In genomic region chr16:17491140-17491662, GRCh38 we compare ENCODE assay signal across 24 cellular contexts.
"Had no signal": no experiment of that assay in that cellular context is flagged by ENCODE, and none has a peak within 500 bp of the region (broad histone marks: within the 10 kb centered on the region; RNA-seq: fewer than 3 reads in every experiment).

No MANE protein-coding gene starts in this region.

- H3K36me3 Mint-ChIP-seq: activated CD8-positive, alpha-beta memory T cell treated with anti-CD3 and anti-CD28 coated beads, Interleukin-2, amount 10 ng/mL, durations not matched to agents 7 days and 5 days; brain; mesothelial cell of epicardium; stimulated activated naive B cell treated with anti-CD40 and anti-IgM and Interleukin-4, amounts not matched to agents 10 μg/mL and 1 μg/mL and 100 μg/mL, for 72 hours had no signal

- H3K4me1 ChIP-seq: left lung, pancreas, psoas muscle, right atrium auricular region, transverse colon, uterus had no signal

- H3K36me3 ChIP-seq: left lung, neutrophil, pancreas, right atrium auricular region, transverse colon, uterus had no signal

- ATAC-seq: activated CD8-positive, alpha-beta memory T cell treated with anti-CD3 and anti-CD28 coated beads, Interleukin-2, amount 10 ng/mL, durations not matched to agents 7 days and 5 days; activated CD8-positive, alpha-beta T cell treated with anti-CD3 and anti-CD28 coated beads for 36 hours; left lung; naive thymus-derived CD8-positive, alpha-beta T cell; pancreas; psoas muscle had no signal

- H3K4me3 ChIP-seq: left lung, pancreas, psoas muscle, right atrium auricular region, transverse colon, uterus had no signal

- H3K27ac Mint-ChIP-seq: activated CD8-positive, alpha-beta memory T cell treated with anti-CD3 and anti-CD28 coated beads, Interleukin-2, amount 10 ng/mL, durations not matched to agents 7 days and 5 days; activated CD8-positive, alpha-beta T cell treated with anti-CD3 and anti-CD28 coated beads for 36 hours; activated T-helper 1 cell treated with anti-CD3 and anti-CD28 coated beads, Interleukin-12 subunit alpha, Interleukin-12 subunit beta, Interleukin-2, Interleukin-4 antibody, amounts not matched to agents 30 ng/mL and 10 ng/mL and 1 ng/mL, durations not matched to agents 14 hours and 24 hours and 36 hours; brain; dendritic cell treated with granulocyte-macrophage colony-stimulating factor and Interleukin-4, amounts not matched to agents 40 ng/mL and 50 ng/mL, for 4 days; mesothelial cell of epicardium; naive thymus-derived CD8-positive, alpha-beta T cell; stimulated activated naive B cell treated with anti-CD40 and anti-IgM and Interleukin-4, amounts not matched to agents 10 μg/mL and 1 μg/mL and 100 μg/mL, for 72 hours had no signal

- H3K27me3 ChIP-seq: left lung, pancreas, right atrium auricular region, transverse colon, uterus had no signal

- H3K9me3 Mint-ChIP-seq: activated CD8-positive, alpha-beta T cell treated with anti-CD3 and anti-CD28 coated beads for 36 hours; activated T-helper 1 cell treated with anti-CD3 and anti-CD28 coated beads, Interleukin-12 subunit alpha, Interleukin-12 subunit beta, Interleukin-2, Interleukin-4 antibody, amounts not matched to agents 30 ng/mL and 10 ng/mL and 1 ng/mL, durations not matched to agents 14 hours and 24 hours and 36 hours; dendritic cell treated with granulocyte-macrophage colony-stimulating factor and Interleukin-4, amounts not matched to agents 40 ng/mL and 50 ng/mL, for 4 days; mesothelial cell of epicardium had no signal

- DNase-seq: activated CD4-positive, alpha-beta T cell treated with anti-CD3 and anti-CD28 coated beads for 48 hours; activated CD8-positive, alpha-beta memory T cell treated with anti-CD3 and anti-CD28 coated beads, Interleukin-2, amount 10 ng/mL, durations not matched to agents 7 days and 5 days; activated CD8-positive, alpha-beta T cell treated with anti-CD3 and anti-CD28 coated beads for 36 hours; activated gamma-delta T cell; activated naive CD4-positive, alpha-beta T cell treated with anti-CD3 and anti-CD28 coated beads, Interleukin-2, amount 50 U/mL, for 16 hours; aorta; effector CD4-positive, alpha-beta T cell; erythroblast; foreskin fibroblast; kidney glomerular epithelial cell; left lung; naive thymus-derived CD8-positive, alpha-beta T cell; pancreas; psoas muscle; stimulated activated CD4-positive, alpha-beta T cell treated with anti-CD3 and anti-CD28 coated beads, Interleukin-2, amount 100 ng/mL, for 24 hours; stimulated activated naive B cell treated with anti-CD40 and anti-IgM and Interleukin-4, amounts not matched to agents 10 μg/mL and 1 μg/mL and 100 μg/mL, for 72 hours; transverse colon; uterus had no signal

- H3K4me3 Mint-ChIP-seq: activated CD8-positive, alpha-beta memory T cell treated with anti-CD3 and anti-CD28 coated beads, Interleukin-2, amount 10 ng/mL, durations not matched to agents 7 days and 5 days; activated CD8-positive, alpha-beta T cell treated with anti-CD3 and anti-CD28 coated beads for 36 hours; activated T-helper 1 cell treated with anti-CD3 and anti-CD28 coated beads, Interleukin-12 subunit alpha, Interleukin-12 subunit beta, Interleukin-2, Interleukin-4 antibody, amounts not matched to agents 30 ng/mL and 10 ng/mL and 1 ng/mL, durations not matched to agents 14 hours and 24 hours and 36 hours; brain; dendritic cell treated with granulocyte-macrophage colony-stimulating factor and Interleukin-4, amounts not matched to agents 40 ng/mL and 50 ng/mL, for 4 days; mesothelial cell of epicardium; naive thymus-derived CD8-positive, alpha-beta T cell; stimulated activated naive B cell treated with anti-CD40 and anti-IgM and Interleukin-4, amounts not matched to agents 10 μg/mL and 1 μg/mL and 100 μg/mL, for 72 hours had no signal

- H3K9me3 ChIP-seq: left lung, neutrophil, pancreas, psoas muscle, right atrium auricular region, transverse colon, uterus had no signal

- H3K27me3 Mint-ChIP-seq: dendritic cell treated with granulocyte-macrophage colony-stimulating factor and Interleukin-4, amounts not matched to agents 40 ng/mL and 50 ng/mL, for 4 days had no signal

- H3K4me1 Mint-ChIP-seq: activated CD8-positive, alpha-beta memory T cell treated with anti-CD3 and anti-CD28 coated beads, Interleukin-2, amount 10 ng/mL, durations not matched to agents 7 days and 5 days; brain; mesothelial cell of epicardium; naive thymus-derived CD8-positive, alpha-beta T cell; stimulated activated naive B cell treated with anti-CD40 and anti-IgM and Interleukin-4, amounts not matched to agents 10 μg/mL and 1 μg/mL and 100 μg/mL, for 72 hours had no signal

- H3K27ac ChIP-seq: left lung, neutrophil, pancreas, psoas muscle, right atrium auricular region, transverse colon, uterus had no signal
